Comparison of ENCODE assay signal across 10 cellular contexts in genomic region chr14:100030441-100031153, GRCh38. TPM values are rescaled to one million over a fixed set of nuclear protein-coding genes. Genes with fewer than 3 reads are reported as not detected.
DNase-seq lines count a peak whose midpoint lies in the region; ATAC-seq and TF ChIP-seq lines count a peak whose summit lies in the region.
"Had no signal": no experiment of that assay in that cellular context is flagged by ENCODE, and none has a peak within 500 bp of the region (broad histone marks: within the 10 kb centered on the region; RNA-seq: fewer than 3 reads in every experiment).

No MANE protein-coding gene starts in this region.

- CTCF ChIA-PET in HEK293 (lab: Yijun Ruan, JAX): interaction anchor here (0.6 to 1.9 kb wide), 3 partner anchors 10 to 220 kb away, joined by 3 to 14 read pairs (median 4); no protein-coding TSS in a partner anchor
- CTCF ChIA-PET in activated CD4-positive, alpha-beta memory T cell treated with anti-CD3 and anti-CD28 coated beads for 36 hours (lab: Charles Lee): interaction anchor here (0.6 to 1.1 kb wide), 4 partner anchors 48 to 623 kb away, joined by 3 read pairs; no protein-coding TSS in a partner anchor

- intact Hi-C loops in activated CD4-positive, alpha-beta memory T cell treated with anti-CD3 and anti-CD28 coated beads for 36 hours (cut with micrococcal nuclease): no loop called here

- POLR2A ChIA-PET in HEK293 (lab: Yijun Ruan, JAX): no interaction called here
- POLR2A ChIA-PET in activated CD4-positive, alpha-beta memory T cell treated with anti-CD3 and anti-CD28 coated beads for 36 hours (lab: Charles Lee): no interaction called here

- H3K27ac Mint-ChIP-seq in activated CD4-positive, alpha-beta memory T cell treated with anti-CD3 and anti-CD28 coated beads for 36 hours: no peak overlapping the region
- H3K27ac Mint-ChIP-seq: T-cell had no signal

- H3K36me3 ChIP-seq in HEK293 (ENCODE audit: control insufficient read depth in 2 of 2, insufficient read depth in 1 of 2, low read length in 2 of 2) (no peaks in the 10 kb centered on the region), right atrium auricular region (no peaks in the 10 kb centered on the region)

- no peaks in the 10 kb centered on the region for H3K27me3 Mint-ChIP-seq in activated CD4-positive, alpha-beta memory T cell treated with anti-CD3 and anti-CD28 coated beads for 36 hours
- H3K27me3 Mint-ChIP-seq: T-cell had no signal

- no peak overlapping the region for H3K4me3 Mint-ChIP-seq in activated CD4-positive, alpha-beta memory T cell treated with anti-CD3 and anti-CD28 coated beads for 36 hours

- peaks cover 36% of the 10 kb centered on the region for H3K4me1 ChIP-seq in HEK293 (ENCODE audit: control insufficient read depth, insufficient read depth, low read length)
- peaks cover 0 to 25% of the 10 kb centered on the region in 2 donors for H3K4me1 ChIP-seq in right atrium auricular region

- no peak for TF ChIP-seq CTCF in HEK293 (tag by site-specific recombination; IDR thresholded peaks at IDR 0.05)
- no peak for TF ChIP-seq CTCF in astrocyte of the cerebellum (IDR thresholded peaks at IDR 0.05; ENCODE audit: low read depth, low read length, missing control alignments)
- TF ChIP-seq CTCF in right atrium auricular region (IDR thresholded peaks at IDR 0.05): no peak

- ATAC-seq in GM21381 (IDR thresholded peaks at IDR 0.05; ENCODE audit: unreplicated experiment): no peak
- ATAC-seq: T-cell had no signal

- H3K9me3 ChIP-seq in HEK293 (ENCODE audit: control insufficient read depth, insufficient read depth, low read depth, low read length) (no peaks in the 10 kb centered on the region), right atrium auricular region (no peaks in the 10 kb centered on the region)

- H3K27me3 ChIP-seq in right atrium auricular region: no peaks in the 10 kb centered on the region

- no peaks in the 10 kb centered on the region for H3K9me3 Mint-ChIP-seq in activated CD4-positive, alpha-beta memory T cell treated with anti-CD3 and anti-CD28 coated beads for 36 hours
- H3K9me3 Mint-ChIP-seq: T-cell had no signal

- H3K4me1 Mint-ChIP-seq in activated CD4-positive, alpha-beta memory T cell treated with anti-CD3 and anti-CD28 coated beads for 36 hours (ENCODE audit: low read depth): peaks cover 3% of the 10 kb centered on the region

- H3K36me3 Mint-ChIP-seq in activated CD4-positive, alpha-beta memory T cell treated with anti-CD3 and anti-CD28 coated beads for 36 hours: no peaks in the 10 kb centered on the region
- H3K36me3 Mint-ChIP-seq: T-cell had no signal

- in situ Hi-C loops in astrocyte of the cerebellum (cut with HindIII; ENCODE audit: low sequenced_read_pairs): no loop called here

- peak; percentile 76 for DNase-seq in astrocyte of the cerebellum (ENCODE audit: low read depth)
- no peak for DNase-seq in right atrium auricular region (ENCODE audit: low spot score)
- DNase-seq in stromal cell of bone marrow (ENCODE audit: low read depth): peak; percentile 79
- no peak for DNase-seq in NCI-H1694 (lab: John Stamatoyannopoulos, UW)
- no peak for DNase-seq in islet precursor cell
- DNase-seq in activated CD4-positive, alpha-beta memory T cell treated with anti-CD3 and anti-CD28 coated beads for 36 hours: no peak
- DNase-seq: NCI-H2081, T-cell had no signal

- H3K27ac ChIP-seq in HEK293 (ENCODE audit: extremely low read depth, low read depth, low read length) (no peak overlapping the region), right atrium auricular region (peak overlapping the region; percentile 15 to 23)

- H3K4me3 ChIP-seq in HEK293 (ENCODE audit: low read depth, low read length) (no peak overlapping the region), astrocyte of the cerebellum (ENCODE audit: low read depth, low read length) (no peak overlapping the region), right atrium auricular region (no peak overlapping the region)

TF ChIP-seq in HEK293, 187 proteins besides CTCF, POLR2A, EP300 and RAD21:
- TF ChIP-seq ZNF18 (tag by site-specific recombination; IDR thresholded peaks at IDR 0.05) (0 out of 2 replicates have a peak, but pooled peaks have one; percentile 31), GFI1B (tag by site-specific recombination; IDR thresholded peaks at IDR 0.05) (no peak), AEBP2 (tag by site-specific recombination; IDR thresholded peaks at IDR 0.05; ENCODE audit: borderline replicate concordance) (no peak), ZNF341 (tag by site-specific recombination; IDR thresholded peaks at IDR 0.05; ENCODE audit: low read depth) (no peak), OSR2 (tag by site-specific recombination; IDR thresholded peaks at IDR 0.05) (peak; percentile 71), ZBTB17 (tag by site-specific recombination; IDR thresholded peaks at IDR 0.05) (0 out of 2 replicates have a peak, but pooled peaks have one; percentile 19)

RNA-seq across cellular contexts. Expression of gene EVL, which starts 34.6 kb away (rescaled TPM):
- 10 to 100 TPM; 41.5 to 42.0 TPM for total RNA-seq in right atrium auricular region
- total RNA-seq in activated CD4-positive, alpha-beta memory T cell treated with anti-CD3 and anti-CD28 coated beads for 36 hours: 100 to 1,000 TPM; 174 to 180 TPM

Comparison
In these comparisons a context has a peak if more than half of its experiments do, and no peak if none do; other contexts are left out.
1. DNase-seq: peak in astrocyte of the cerebellum (single experiment) and stromal cell of bone marrow (single experiment); none in right atrium auricular region (single experiment), NCI-H1694 (single experiment), islet precursor cell (single experiment) and activated CD4-positive, alpha-beta memory T cell treated with anti-CD3 and anti-CD28 coated beads for 36 hours (single experiment).
2. RNA of gene EVL, which starts 34.6 kb away (total RNA-seq): 174 to 180 TPM in activated CD4-positive, alpha-beta memory T cell treated with anti-CD3 and anti-CD28 coated beads for 36 hours; 41.5 to 42.0 TPM in right atrium auricular region; every median in the first group is over 4 times any median in the second.